ENCODE assay signal across 13 cellular contexts in genomic region chr18:69908838-69909237, GRCh38.
"Had no signal": no experiment of that assay in that cellular context is flagged by ENCODE, and none has a peak within 500 bp of the region (broad histone marks: within the 10 kb centered on the region; RNA-seq: fewer than 3 reads in every experiment).

No MANE protein-coding gene starts in this region.

- DNase-seq: activated CD4-positive, CD25-positive, alpha-beta regulatory T cell treated with anti-CD3 and anti-CD28 coated beads, Interleukin-2, amount 50 U/mL, for 72 hours; activated naive CD4-positive, alpha-beta T cell treated with Interleukin-2 at 50 U/mL for 16 hours; activated T-cell treated with anti-CD3 and anti-CD28 coated beads, Interleukin-2, amount 50 U/mL, for 4 hours; esophagus squamous epithelium; foreskin fibroblast; head of caudate nucleus; mammary epithelial cell; stimulated activated CD4-positive, alpha-beta T cell treated with anti-CD3 and anti-CD28 coated beads, Interleukin-2, amount 100 ng/mL, for 24 hours; stimulated activated naive CD4-positive, alpha-beta T cell treated with Interleukin-2 at 50 U/mL for 16 hours; T-helper 9 cell; testis had no signal

- ATAC-seq: sciatic nerve had no signal

- H3K9me3 Mint-ChIP-seq: activated T-cell treated with anti-CD3 and anti-CD28 coated beads, Interleukin-2, amount 50 U/mL, for 4 hours; nephron had no signal

- H3K27ac Mint-ChIP-seq: nephron had no signal

- H3K4me3 Mint-ChIP-seq: activated T-cell treated with anti-CD3 and anti-CD28 coated beads, Interleukin-2, amount 50 U/mL, for 4 hours; nephron had no signal

- H3K4me1 Mint-ChIP-seq: nephron had no signal
